11 cellular contexts compared by ENCODE assay signal in the genomic region with DNA sequence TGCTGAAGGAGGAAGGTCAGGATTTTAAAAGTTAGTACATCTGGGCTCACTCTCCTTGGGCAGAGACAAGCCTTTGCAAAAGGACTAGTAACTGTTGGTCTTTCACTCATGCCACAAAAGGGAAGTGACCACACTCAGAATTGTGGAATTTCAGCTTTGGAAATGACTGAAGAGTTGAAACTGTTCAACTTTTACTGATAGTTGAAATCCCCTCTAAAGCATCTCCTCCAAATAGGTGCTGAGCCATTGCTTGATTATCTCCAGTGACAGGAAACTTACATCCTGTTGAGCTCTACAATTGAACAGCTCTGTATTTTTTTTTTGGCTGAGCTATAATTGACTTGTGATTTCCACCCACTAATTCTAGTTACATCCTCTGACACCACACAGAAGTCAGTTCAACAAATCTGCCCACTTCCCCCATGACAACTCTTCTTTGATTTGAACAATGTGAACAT.
DNase-seq lines count a peak whose midpoint lies in the region; ATAC-seq and TF ChIP-seq lines count a peak whose summit lies in the region.
"Had no signal": no experiment of that assay in that cellular context is flagged by ENCODE, and none has a peak within 500 bp of the region (broad histone marks: within the 10 kb centered on the region; RNA-seq: fewer than 3 reads in every experiment).

No MANE protein-coding gene starts in this region.

- no peak overlapping the region for H3K4me2 ChIP-seq in mesendoderm (ENCODE audit: low read length)

- no peak overlapping the region for H3K23ac ChIP-seq in mesendoderm (ENCODE audit: low read length)

- no peaks in the 10 kb centered on the region for H3K79me2 ChIP-seq in mesendoderm (ENCODE audit: control insufficient read depth, insufficient read depth, low read length)

- no peaks in the 10 kb centered on the region for H3K27me3 Mint-ChIP-seq in activated T-cell treated with anti-CD3 and anti-CD28 coated beads, Interleukin-2, amount 50 U/mL, for 24 hours
- H3K27me3 Mint-ChIP-seq in activated CD8-positive, alpha-beta T cell treated with anti-CD3 and anti-CD28 coated beads, Interleukin-2, amount 10 ng/mL, durations not matched to agents 7 days and 5 days (ENCODE audit: low read depth), result no peaks in the 10 kb centered on the region
- no peaks in the 10 kb centered on the region for H3K27me3 Mint-ChIP-seq in natural killer cell (ENCODE audit: low read depth in 2 of 2)

- H2BK5ac ChIP-seq in mesendoderm (ENCODE audit: low read length), result no peak overlapping the region

- no peak overlapping the region for H3K27ac ChIP-seq in mesendoderm (ENCODE audit: low read depth, low read length)
- H3K27ac ChIP-seq: brain microvascular endothelial cell had no signal

- no peak overlapping the region for H3K4me3 ChIP-seq in mesendoderm (ENCODE audit: low read length)

- no peak overlapping the region for H2BK120ac ChIP-seq in mesendoderm (ENCODE audit: low read depth, low read length)

- CTCF ChIA-PET in activated CD8-positive, alpha-beta T cell treated with anti-CD3 and anti-CD28 coated beads, Interleukin-2, amount 10 ng/mL, durations not matched to agents 7 days and 5 days (lab: Charles Lee), result interaction anchor here (1.0 to 5.9 kb wide), 7 partner anchors 38 to 1177 kb away, joined by 3 to 76 read pairs (median 3); no protein-coding TSS in a partner anchor

- H4K5ac ChIP-seq in mesendoderm (ENCODE audit: low read length), result no peak overlapping the region

- H3K36me3 Mint-ChIP-seq in activated T-cell treated with anti-CD3 and anti-CD28 coated beads, Interleukin-2, amount 50 U/mL, for 24 hours (ENCODE audit: low read depth), result no peaks in the 10 kb centered on the region
- peaks cover 24% of the 10 kb centered on the region for H3K36me3 Mint-ChIP-seq in activated CD8-positive, alpha-beta T cell treated with anti-CD3 and anti-CD28 coated beads, Interleukin-2, amount 10 ng/mL, durations not matched to agents 7 days and 5 days (ENCODE audit: low read depth)
- no peaks in the 10 kb centered on the region for H3K36me3 Mint-ChIP-seq in natural killer cell

- intact Hi-C loops in natural killer cell (cut with micrococcal nuclease), result no loop called here

- no peak overlapping the region for H4K8ac ChIP-seq in mesendoderm (ENCODE audit: low read depth, low read length)

- no peak overlapping the region for H2AK5ac ChIP-seq in mesendoderm (ENCODE audit: low read length)

- H3K4me1 ChIP-seq in mesendoderm (ENCODE audit: control insufficient read depth, low read depth, low read length), result peaks cover 7% of the 10 kb centered on the region

- no peak overlapping the region for H3K18ac ChIP-seq in mesendoderm (ENCODE audit: low read length)

- H3K56ac ChIP-seq in mesendoderm (ENCODE audit: low read length), result no peak overlapping the region

- no peaks in the 10 kb centered on the region for H3K36me3 ChIP-seq in mesendoderm (ENCODE audit: control insufficient read depth, insufficient read depth, low read length)
- H3K36me3 ChIP-seq: brain microvascular endothelial cell had no signal

- H3K9me3 Mint-ChIP-seq in activated T-cell treated with anti-CD3 and anti-CD28 coated beads, Interleukin-2, amount 50 U/mL, for 24 hours, result peaks cover 9% of the 10 kb centered on the region
- peaks cover 6% of the 10 kb centered on the region for H3K9me3 Mint-ChIP-seq in activated CD8-positive, alpha-beta T cell treated with anti-CD3 and anti-CD28 coated beads, Interleukin-2, amount 10 ng/mL, durations not matched to agents 7 days and 5 days (ENCODE audit: insufficient read depth)
- H3K9me3 Mint-ChIP-seq in natural killer cell, result no peaks in the 10 kb centered on the region

- H3K79me1 ChIP-seq in mesendoderm (ENCODE audit: low read length), result no peaks in the 10 kb centered on the region

- H3K4me3 Mint-ChIP-seq in activated T-cell treated with anti-CD3 and anti-CD28 coated beads, Interleukin-2, amount 50 U/mL, for 24 hours, result no peak overlapping the region
- H3K4me3 Mint-ChIP-seq in activated CD8-positive, alpha-beta T cell treated with anti-CD3 and anti-CD28 coated beads, Interleukin-2, amount 10 ng/mL, durations not matched to agents 7 days and 5 days, result peak overlapping the region; percentile 36
- H3K4me3 Mint-ChIP-seq in natural killer cell, result peak overlapping the region; percentile 68

- H3K4ac ChIP-seq in mesendoderm (ENCODE audit: low read depth, low read length), result no peak overlapping the region

- ATAC-seq in HG03159 (IDR thresholded peaks at IDR 0.05; ENCODE audit: unreplicated experiment) (peak; percentile 49), natural killer cell (peak; percentile 69 to 90 (median 83))
- ATAC-seq in activated CD8-positive, alpha-beta T cell treated with anti-CD3 and anti-CD28 coated beads, Interleukin-2, amount 10 ng/mL, durations not matched to agents 7 days and 5 days, result peak; percentile 83

- TF ChIP-seq CTCF in natural killer cell (IDR thresholded peaks at IDR 0.05), result no peak

- no peak for DNase-seq in activated T-cell treated with anti-CD3 and anti-CD28 coated beads, Interleukin-2, amount 50 U/mL, for 24 hours
- DNase-seq in activated T-cell treated with anti-CD3 and anti-CD28 coated beads for 4 hours, result no peak
- peak; percentile 55 for DNase-seq in activated CD8-positive, alpha-beta T cell treated with anti-CD3 and anti-CD28 coated beads, Interleukin-2, amount 10 ng/mL, durations not matched to agents 7 days and 5 days
- no peak for DNase-seq in natural killer cell
- no peak for DNase-seq in mesendoderm
- no peak for DNase-seq in NCI-H526 (lab: John Stamatoyannopoulos, UW)
- DNase-seq in DMS79 treated with DMSO at 0.1 percent for 48 hours (lab: John Stamatoyannopoulos, UW), result no peak
- DNase-seq: brain microvascular endothelial cell, Karpas-422, SHP77 treated with DMSO at 0.1 percent for 48 hours had no signal

- POLR2A ChIA-PET in activated CD8-positive, alpha-beta T cell treated with anti-CD3 and anti-CD28 coated beads, Interleukin-2, amount 10 ng/mL, durations not matched to agents 7 days and 5 days (lab: Charles Lee), result interaction anchor here (0.7 to 3.0 kb wide), 6 partner anchors 36 to 1179 kb away, joined by 3 to 12 read pairs (median 4); a partner anchor contains a TSS

- H3K27ac Mint-ChIP-seq in activated T-cell treated with anti-CD3 and anti-CD28 coated beads, Interleukin-2, amount 50 U/mL, for 24 hours, result peak overlapping the region; percentile 99
- peak overlapping the region; percentile 91 for H3K27ac Mint-ChIP-seq in activated CD8-positive, alpha-beta T cell treated with anti-CD3 and anti-CD28 coated beads, Interleukin-2, amount 10 ng/mL, durations not matched to agents 7 days and 5 days
- peak overlapping the region; percentile 36 to 65 for H3K27ac Mint-ChIP-seq in natural killer cell

- no peak overlapping the region for H2BK15ac ChIP-seq in mesendoderm (replicated peaks; ENCODE audit: low read depth)

- no peak overlapping the region for H3K9ac ChIP-seq in mesendoderm (ENCODE audit: low read length)

- H3K4me1 Mint-ChIP-seq in activated T-cell treated with anti-CD3 and anti-CD28 coated beads, Interleukin-2, amount 50 U/mL, for 24 hours (ENCODE audit: low read depth), result peaks cover 53% of the 10 kb centered on the region
- peaks cover 41% of the 10 kb centered on the region for H3K4me1 Mint-ChIP-seq in activated CD8-positive, alpha-beta T cell treated with anti-CD3 and anti-CD28 coated beads, Interleukin-2, amount 10 ng/mL, durations not matched to agents 7 days and 5 days (ENCODE audit: low read depth)
- peaks cover 42% of the 10 kb centered on the region in 2 donors for H3K4me1 Mint-ChIP-seq in natural killer cell

- no peaks in the 10 kb centered on the region for H3K27me3 ChIP-seq in mesendoderm (ENCODE audit: insufficient read depth, low read length, poor library complexity)
- H3K27me3 ChIP-seq: brain microvascular endothelial cell had no signal
